Comparison of ENCODE assay signal across 31 cellular contexts in the genomic region with DNA sequence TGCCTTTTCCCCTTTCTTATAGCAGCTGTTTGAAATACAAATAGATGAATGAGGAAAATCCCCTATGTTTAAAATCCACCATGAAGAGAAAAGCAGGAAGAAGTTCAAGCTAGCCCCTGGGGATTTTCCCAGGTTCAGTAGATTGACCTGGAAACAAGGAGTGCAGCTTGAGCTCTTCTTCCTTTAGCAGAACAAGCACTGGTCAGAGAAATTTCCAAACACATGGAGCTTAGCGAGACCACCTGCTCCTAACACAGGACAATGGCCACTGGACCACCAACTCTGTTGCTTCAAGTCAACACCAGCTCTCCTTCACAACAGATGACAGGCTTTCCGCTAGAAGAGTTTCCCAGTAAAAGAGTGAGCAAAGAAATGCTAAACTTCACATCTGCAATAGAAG.
"Had no signal": no experiment of that assay in that cellular context is flagged by ENCODE, and none has a peak within 500 bp of the region (broad histone marks: within the 10 kb centered on the region; RNA-seq: fewer than 3 reads in every experiment).

No MANE protein-coding gene starts in this region.

- H3K36me3 Mint-ChIP-seq: brain had no signal

- H3K36me3 ChIP-seq: MG63, WERI-Rb-1 had no signal

- H3K27ac ChIP-seq: SK-N-MC, WERI-Rb-1 had no signal

- H3K27ac Mint-ChIP-seq: activated CD4-positive, alpha-beta T cell treated with anti-CD3 and anti-CD28 coated beads, Interleukin-2, amount 10 ng/mL, durations not matched to agents 24 days and 14 days; activated CD8-positive, alpha-beta T cell treated with anti-CD3 and anti-CD28 coated beads, Interleukin-2, amount 10 ng/mL, durations not matched to agents 7 days and 5 days; activated naive CD8-positive, alpha-beta T cell; activated naive CD8-positive, alpha-beta T cell treated with anti-CD3 and anti-CD28 coated beads, Interleukin-2, amount 50 U/mL, for 24 hours; activated T-cell treated with anti-CD3 and anti-CD28 coated beads, Interleukin-2, amount 50 U/mL, for 24 hours; activated T-helper 2 cell treated with anti-CD3 and anti-CD28 coated beads, Interferon-gamma antibody, Interleukin-2, Interleukin-4, amounts not matched to agents 10 μg/mL and 5 μg/mL and 100 μg/mL, durations not matched to agents 14 hours and 24 hours and 36 hours; brain; T-helper 1 cell treated with Interleukin-12 subunit alpha and Interleukin-12 subunit beta and Interleukin-4 antibody, amounts not matched to agents 30 μg/mL and 1 μg/mL, for 36 hours had no signal

- ATAC-seq: activated CD8-positive, alpha-beta T cell treated with anti-CD3 and anti-CD28 coated beads, Interleukin-2, amount 10 ng/mL, durations not matched to agents 7 days and 5 days; activated naive CD8-positive, alpha-beta T cell treated with anti-CD3 and anti-CD28 coated beads, Interleukin-2, amount 50 U/mL, for 24 hours had no signal

- H3K4me3 Mint-ChIP-seq: activated CD4-positive, alpha-beta T cell treated with anti-CD3 and anti-CD28 coated beads, Interleukin-2, amount 10 ng/mL, durations not matched to agents 24 days and 14 days; activated CD8-positive, alpha-beta T cell treated with anti-CD3 and anti-CD28 coated beads, Interleukin-2, amount 10 ng/mL, durations not matched to agents 7 days and 5 days; activated naive CD8-positive, alpha-beta T cell; activated naive CD8-positive, alpha-beta T cell treated with anti-CD3 and anti-CD28 coated beads, Interleukin-2, amount 50 U/mL, for 24 hours; activated T-cell treated with anti-CD3 and anti-CD28 coated beads, Interleukin-2, amount 50 U/mL, for 24 hours; brain; T-helper 1 cell treated with Interleukin-12 subunit alpha and Interleukin-12 subunit beta and Interleukin-4 antibody, amounts not matched to agents 30 μg/mL and 1 μg/mL, for 36 hours had no signal

- H3K9me3 ChIP-seq: MG63 had no signal

- H3K4me3 ChIP-seq: MG63, SK-N-MC had no signal

- DNase-seq: activated CD4-positive, alpha-beta T cell treated with anti-CD3 and anti-CD28 coated beads, Interleukin-2, amount 10 ng/mL, durations not matched to agents 24 days and 14 days; activated CD4-positive, alpha-beta T cell treated with anti-CD3 and anti-CD28 coated beads, Interleukin-2, amount 50 U/mL, for 4 hours; activated CD8-positive, alpha-beta T cell treated with anti-CD3 and anti-CD28 coated beads, Interleukin-2, amount 10 ng/mL, durations not matched to agents 7 days and 5 days; activated gamma-delta T cell; activated naive CD4-positive, alpha-beta T cell treated with Interleukin-2 at 50 U/mL for 16 hours; activated naive CD8-positive, alpha-beta T cell treated with anti-CD3 and anti-CD28 coated beads, Interleukin-2, amount 50 U/mL, for 24 hours; activated T-cell treated with anti-CD3 and anti-CD28 coated beads, Interleukin-2, amount 50 U/mL, for 24 hours; anterior cingulate cortex; caudate nucleus; cerebellar nuclear complex; Karpas-422; KBM-7; MG63; NCI-H1048; NCI-H1436; NCI-H1694; NCI-H1930; NCI-H2081 treated with DMSO at 0.1 percent for 48 hours; NCI-H226; NCI-H446 treated with DMSO at 0.1 percent for 48 hours; NCI-H524; NCI-H69; OCI-M1; Right ventricle myocardium superior; T-helper 9 cell; WERI-Rb-1 had no signal

- H3K9me3 Mint-ChIP-seq: activated CD4-positive, alpha-beta T cell treated with anti-CD3 and anti-CD28 coated beads, Interleukin-2, amount 10 ng/mL, durations not matched to agents 24 days and 14 days; activated naive CD8-positive, alpha-beta T cell treated with anti-CD3 and anti-CD28 coated beads, Interleukin-2, amount 50 U/mL, for 24 hours; activated T-cell treated with anti-CD3 and anti-CD28 coated beads, Interleukin-2, amount 50 U/mL, for 24 hours; activated T-helper 2 cell treated with anti-CD3 and anti-CD28 coated beads, Interferon-gamma antibody, Interleukin-2, Interleukin-4, amounts not matched to agents 10 μg/mL and 5 μg/mL and 100 μg/mL, durations not matched to agents 14 hours and 24 hours and 36 hours; brain; T-helper 1 cell treated with Interleukin-12 subunit alpha and Interleukin-12 subunit beta and Interleukin-4 antibody, amounts not matched to agents 30 μg/mL and 1 μg/mL, for 36 hours had no signal
